In genomic region chr2:161146209-161146775, GRCh38 we compare ENCODE assay signal across 13 cellular contexts.
"Had no signal": no experiment of that assay in that cellular context is flagged by ENCODE, and none has a peak within 500 bp of the region (broad histone marks: within the 10 kb centered on the region; RNA-seq: fewer than 3 reads in every experiment).

No MANE protein-coding gene starts in this region.

- H3K27me3 Mint-ChIP-seq: activated naive CD4-positive, alpha-beta T cell treated with anti-CD3 and anti-CD28 coated beads, Interleukin-2, amount 50 U/mL, for 24 hours had no signal

- H3K27ac Mint-ChIP-seq: activated CD8-positive, alpha-beta T cell treated with anti-CD3 and anti-CD28 coated beads, Interleukin-2, amount 10 ng/mL, durations not matched to agents 7 days and 5 days; activated naive CD4-positive, alpha-beta T cell treated with anti-CD3 and anti-CD28 coated beads, Interleukin-2, amount 50 U/mL, for 24 hours had no signal

- DNase-seq: activated CD4-positive, alpha-beta T cell treated with anti-CD3 and anti-CD28 coated beads for 1 hour; activated CD8-positive, alpha-beta memory T cell treated with anti-CD3 and anti-CD28 coated beads, Interleukin-2, amount 50 U/mL, for 48 hours; activated CD8-positive, alpha-beta T cell treated with anti-CD3 and anti-CD28 coated beads, Interleukin-2, amount 10 ng/mL, durations not matched to agents 7 days and 5 days; cerebellar nuclear complex; dermis blood vessel endothelial cell; erythroblast; mesenchymal stem cell; tibial artery had no signal

- H3K79me2 ChIP-seq: hepatocyte had no signal

- H3K27me3 ChIP-seq: hepatocyte, tibial artery had no signal

- H3K36me3 ChIP-seq: left ventricle myocardium inferior, tibial artery had no signal

- H3K4me2 ChIP-seq: hepatocyte had no signal

- H3K4me3 ChIP-seq: hepatocyte, left ventricle myocardium inferior, skin epidermis, tibial artery had no signal

- H3K4me3 Mint-ChIP-seq: activated CD8-positive, alpha-beta T cell treated with anti-CD3 and anti-CD28 coated beads, Interleukin-2, amount 10 ng/mL, durations not matched to agents 7 days and 5 days; activated naive CD4-positive, alpha-beta T cell treated with anti-CD3 and anti-CD28 coated beads, Interleukin-2, amount 50 U/mL, for 24 hours had no signal

- H2AFZ ChIP-seq: hepatocyte had no signal

- ATAC-seq: activated CD8-positive, alpha-beta T cell treated with anti-CD3 and anti-CD28 coated beads, Interleukin-2, amount 10 ng/mL, durations not matched to agents 7 days and 5 days had no signal

- FAIRE-seq: kidney had no signal

- H3K4me1 ChIP-seq: left ventricle myocardium inferior, tibial artery had no signal

- H3K27ac ChIP-seq: hepatocyte, left ventricle myocardium inferior, skin epidermis, tibial artery had no signal
